Comparison of ENCODE assay signal across 15 cellular contexts in the genomic region with DNA sequence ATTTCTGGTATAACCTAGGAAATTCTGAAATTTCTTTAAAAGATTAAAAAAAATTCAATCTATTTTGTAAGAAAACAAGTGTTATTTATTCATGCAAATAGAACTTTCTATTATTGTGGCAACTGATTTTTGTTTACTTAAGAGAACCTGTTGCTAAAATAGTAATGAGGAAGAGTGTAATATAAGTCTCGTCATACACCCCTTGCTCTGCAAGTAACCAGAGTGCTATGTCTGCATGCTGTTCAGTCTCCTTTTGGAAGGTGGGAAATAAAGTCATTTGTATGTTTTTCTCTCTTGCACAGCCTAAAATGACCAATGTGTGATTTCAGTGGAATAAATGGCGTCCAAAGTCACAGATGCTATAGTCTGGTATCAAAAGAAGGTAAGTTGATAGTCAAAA.
"Had no signal": no experiment of that assay in that cellular context is flagged by ENCODE, and none has a peak within 500 bp of the region (broad histone marks: within the 10 kb centered on the region; RNA-seq: fewer than 3 reads in every experiment).

No MANE protein-coding gene starts in this region.

- H3K27me3 Mint-ChIP-seq: activated CD4-positive, alpha-beta T cell treated with anti-CD3 and anti-CD28 coated beads for 36 hours; activated naive CD8-positive, alpha-beta T cell treated with anti-CD3 and anti-CD28 coated beads for 36 hours; effector memory CD8-positive, alpha-beta T cell had no signal

- H3K27ac Mint-ChIP-seq: activated CD4-positive, alpha-beta T cell treated with anti-CD3 and anti-CD28 coated beads for 36 hours; activated naive CD8-positive, alpha-beta T cell treated with anti-CD3 and anti-CD28 coated beads for 36 hours; effector memory CD8-positive, alpha-beta T cell; nephron had no signal

- DNase-seq: activated CD4-positive, alpha-beta T cell treated with anti-CD3 and anti-CD28 coated beads for 36 hours; activated CD4-positive, alpha-beta T cell treated with anti-CD3 and anti-CD28 coated beads, Interleukin-2, amount 50 U/mL, for 48 hours; activated naive CD8-positive, alpha-beta T cell treated with anti-CD3 and anti-CD28 coated beads for 36 hours; amniotic stem cell; effector memory CD8-positive, alpha-beta T cell; glutamatergic neuron; hippocampal formation; left cardiac atrium; sigmoid colon; spleen; stimulated activated CD4-positive, alpha-beta T cell treated with anti-CD3 and anti-CD28 coated beads, Interleukin-4, amount 100 ng/mL, for 4 hours; stimulated activated naive CD4-positive, alpha-beta T cell treated with Interleukin-2 at 50 U/mL for 16 hours; thyroid gland had no signal

- H3K27ac ChIP-seq: parathyroid adenoma, sigmoid colon, spleen, thyroid gland had no signal

- H3K9ac ChIP-seq: parathyroid adenoma had no signal

- H3K9me3 Mint-ChIP-seq: activated naive CD8-positive, alpha-beta T cell treated with anti-CD3 and anti-CD28 coated beads for 36 hours; effector memory CD8-positive, alpha-beta T cell; nephron had no signal

- H3K4me3 ChIP-seq: sigmoid colon, spleen, thyroid gland had no signal

- H2AFZ ChIP-seq: parathyroid adenoma had no signal

- H3K9me3 ChIP-seq: sigmoid colon, thyroid gland had no signal

- H3K27me3 ChIP-seq: sigmoid colon, spleen, thyroid gland had no signal

- H3K36me3 ChIP-seq: sigmoid colon, thyroid gland had no signal

- ATAC-seq: activated CD4-positive, alpha-beta T cell treated with anti-CD3 and anti-CD28 coated beads for 36 hours; effector memory CD8-positive, alpha-beta T cell; left cardiac atrium had no signal

- H3K4me3 Mint-ChIP-seq: activated CD4-positive, alpha-beta T cell treated with anti-CD3 and anti-CD28 coated beads for 36 hours; activated naive CD8-positive, alpha-beta T cell treated with anti-CD3 and anti-CD28 coated beads for 36 hours; effector memory CD8-positive, alpha-beta T cell; nephron had no signal

- H3K4me1 Mint-ChIP-seq: activated naive CD8-positive, alpha-beta T cell treated with anti-CD3 and anti-CD28 coated beads for 36 hours; nephron had no signal
